Comparison of ENCODE assay signal across 7 cellular contexts in genomic region chr11:83751041-83751440, GRCh38.
"Had no signal": no experiment of that assay in that cellular context is flagged by ENCODE, and none has a peak within 500 bp of the region (broad histone marks: within the 10 kb centered on the region; RNA-seq: fewer than 3 reads in every experiment).

No MANE protein-coding gene starts in this region.

- H3K27ac ChIP-seq: HL-60, KMS-11 had no signal

- H3K9ac ChIP-seq: KMS-11 had no signal

- H3K4me3 ChIP-seq: K562 had no signal

- ATAC-seq: HepG2, K562 had no signal

- DNase-seq: IMR-90, KBM-7, KG1 had no signal
